1 cellular context compared by ENCODE assay signal in genomic region chr4:28176942-28177341, GRCh38.
TF ChIP-seq lines count a peak whose summit lies in the region.

No MANE protein-coding gene starts in this region.

TF ChIP-seq in K562, 482 proteins besides CTCF, POLR2A, EP300 and RAD21 (continued from another document):
- no peak for TF ChIP-seq TRIM25 (IDR thresholded peaks at IDR 0.05; ENCODE audit: borderline replicate concordance)
- no peak for TF ChIP-seq NRF1 (conservative IDR thresholded peaks at IDR 0.05 in 1 of 2, IDR thresholded peaks at IDR 0.05 in 1 of 2)
- no peak for TF ChIP-seq CEBPB (tag; IDR thresholded peaks at IDR 0.05)
- TF ChIP-seq EP400 (IDR thresholded peaks at IDR 0.05), result no peak
- no peak for TF ChIP-seq POLR2G (IDR thresholded peaks at IDR 0.05; ENCODE audit: low read depth, low read length)
- TF ChIP-seq ZNF79 (CRISPR knock-in tag; IDR thresholded peaks at IDR 0.05; ENCODE audit: low read depth), result no peak
- TF ChIP-seq ZFP91 (CRISPR knock-in tag; IDR thresholded peaks at IDR 0.05), result no peak
- TF ChIP-seq CEBPG (CRISPR knock-in tag; IDR thresholded peaks at IDR 0.05), result no peak
- 0 out of 4 replicates have a peak, but pooled peaks of 1 of the 2 experiments have one; percentile 9 for TF ChIP-seq CEBPG (tag; conservative IDR thresholded peaks at IDR 0.05 in 1 of 2, IDR thresholded peaks at IDR 0.05 in 1 of 2)
- TF ChIP-seq ZNF239 (CRISPR knock-in tag; IDR thresholded peaks at IDR 0.05), result no peak
- TF ChIP-seq HDAC8 (tag; IDR thresholded peaks at IDR 0.05), result no peak
- no peak for TF ChIP-seq ZNF408 (CRISPR knock-in tag; IDR thresholded peaks at IDR 0.05; ENCODE audit: low read depth)
- TF ChIP-seq RFX1 (IDR thresholded peaks at IDR 0.05), result no peak
